ENCODE assay signal across 11 cellular contexts in the genomic region with DNA sequence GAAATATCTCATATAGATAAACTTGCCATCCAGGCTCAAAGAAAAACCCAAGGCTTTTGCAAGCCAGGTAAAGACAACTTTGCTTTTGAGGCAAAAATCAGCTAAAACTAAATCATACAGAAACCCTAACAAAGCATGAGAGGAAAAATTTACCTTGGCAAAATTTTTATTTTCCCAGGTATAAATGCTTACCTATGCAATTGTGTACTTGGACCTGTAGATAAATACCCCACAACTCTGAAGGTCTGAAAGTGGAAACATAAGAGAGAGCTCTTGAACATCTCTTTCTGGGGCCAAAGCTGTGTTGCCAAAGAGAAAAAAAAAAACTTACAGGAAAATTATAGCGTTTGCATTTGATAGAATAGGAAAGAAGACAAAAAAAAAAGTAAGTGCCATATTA.
"Had no signal": no experiment of that assay in that cellular context is flagged by ENCODE, and none has a peak within 500 bp of the region (broad histone marks: within the 10 kb centered on the region; RNA-seq: fewer than 3 reads in every experiment).

No MANE protein-coding gene starts in this region.

- H3K4me3 ChIP-seq: GM23248, GM23338, HAP-1 had no signal

- H3K4me2 ChIP-seq: GM23338 had no signal

- H3K4me1 Mint-ChIP-seq: H9 had no signal

- H3K9ac ChIP-seq: GM23248 had no signal

- H2AFZ ChIP-seq: GM23248, GM23338 had no signal

- H3K4me3 Mint-ChIP-seq: GM23338, H9, HFFc6 had no signal

- ATAC-seq: GM23338, HCT116 had no signal

- H3K36me3 ChIP-seq: HAP-1 had no signal

- H3K9me3 ChIP-seq: HAP-1 had no signal

- H3K27ac Mint-ChIP-seq: GM23338, H9, HFFc6 had no signal

- FAIRE-seq: H1, H54 had no signal

- DNase-seq: GM23248, GOT3, H7, H9, HCEC 1CT, HFFc6 had no signal

- H3K27ac ChIP-seq: GM23248 had no signal
